In the genomic region with DNA sequence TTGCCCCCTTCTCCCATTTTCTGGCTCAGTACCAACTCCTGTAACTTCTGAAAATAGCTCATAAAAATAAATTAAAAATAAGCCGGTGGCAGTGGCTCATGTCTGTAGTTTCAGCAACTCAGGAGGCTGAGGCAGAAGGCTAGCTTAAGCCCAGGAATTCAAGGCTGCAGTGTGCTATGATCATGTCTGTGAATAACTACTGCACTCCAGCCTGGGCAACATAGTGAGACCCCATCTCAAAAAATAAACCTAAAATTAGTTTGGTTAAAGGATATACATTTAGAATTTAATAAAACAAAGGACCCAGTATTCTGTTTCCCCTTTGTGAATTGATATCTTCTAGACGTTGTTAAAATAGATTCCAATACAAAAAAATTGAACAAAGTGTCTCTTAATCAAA, we compare ENCODE assay signal across 8 cellular contexts.
"Had no signal": no experiment of that assay in that cellular context is flagged by ENCODE, and none has a peak within 500 bp of the region (broad histone marks: within the 10 kb centered on the region; RNA-seq: fewer than 3 reads in every experiment).

No MANE protein-coding gene starts in this region.

- FAIRE-seq: G401.6, GM12878, GM12891, GM12892, GM18507, GM19239 had no signal

- ATAC-seq: GM12878 had no signal

- H3K4me3 ChIP-seq: GM12878 had no signal

- DNase-seq: GDM1, GF-D8 had no signal
